ENCODE assay signal across 8 cellular contexts in the genomic region with DNA sequence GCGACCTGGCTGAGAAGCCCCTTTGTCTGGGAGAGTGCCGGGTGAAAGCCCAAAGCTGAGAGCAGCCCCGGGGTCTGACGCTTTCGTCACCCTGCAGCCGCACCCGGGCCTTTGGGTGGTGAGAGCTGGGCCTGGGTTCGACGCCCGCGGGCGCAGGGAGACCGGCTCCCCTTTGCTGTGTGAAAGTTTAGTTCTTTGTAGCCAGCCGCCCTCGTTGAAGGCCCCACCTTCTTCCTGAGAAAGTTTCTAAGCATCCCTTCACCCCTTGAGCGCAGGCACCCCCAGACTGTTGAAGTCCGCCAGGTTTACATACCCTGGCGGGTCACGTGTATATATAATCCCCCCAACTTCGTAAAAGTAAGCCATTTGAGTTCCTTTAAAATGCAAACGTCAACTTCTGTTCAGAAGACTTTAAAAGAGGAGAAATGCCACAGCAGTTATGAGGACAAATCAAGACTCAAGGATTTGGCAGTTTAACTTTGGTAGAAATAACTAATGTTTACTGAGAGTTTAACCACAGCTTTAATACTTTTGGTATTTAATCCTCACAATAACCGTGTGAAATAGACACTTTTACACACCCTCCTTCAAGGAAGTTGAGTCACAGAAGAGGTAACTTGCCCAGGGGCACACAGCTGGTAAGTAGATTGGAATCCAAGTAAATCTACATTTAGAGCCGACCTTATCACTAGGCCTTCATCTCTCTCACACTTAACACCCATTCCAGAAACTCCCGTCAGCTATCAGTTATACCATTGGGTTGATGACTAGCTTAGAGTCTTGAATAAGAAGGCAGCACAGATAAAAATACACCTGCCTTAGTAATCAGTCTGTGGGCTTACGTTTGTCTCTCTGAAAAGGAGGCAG. TPM values are rescaled to one million over a fixed set of nuclear protein-coding genes. Genes with fewer than 3 reads are reported as not detected.
A peak's percentile ranks its signal among the peaks of the same experiment; 100 is the strongest.
DNase-seq lines count a peak whose midpoint lies in the region; ATAC-seq, FAIRE-seq and TF ChIP-seq lines count a peak whose summit lies in the region.

No MANE protein-coding gene starts in this region.

- TF ChIP-seq EP300 in HepG2 (IDR thresholded peaks at IDR 0.05; ENCODE audit: low read depth in 2 of 2, low read length in 2 of 2), result no peak
- TF ChIP-seq EP300 in HepG2 (CRISPR knock-in tag; IDR thresholded peaks at IDR 0.05; ENCODE audit: borderline replicate concordance), result no peak

- no peak overlapping the region; a peak in 1 of 6 replicates for H3K4me3 ChIP-seq in HepG2 (replicated peaks in 1 of 3; ENCODE audit: insufficient read depth in 1 of 3, low read depth in 2 of 3, low read length in 3 of 3)
- peak overlapping the region; percentile 24 to 93 (median 75) for H3K4me3 ChIP-seq in thyroid gland (replicated peaks in 1 of 3)

- ATAC-seq in HepG2 (no peak), HG02870 (IDR thresholded peaks at IDR 0.05; ENCODE audit: unreplicated experiment) (no peak)

- H3K4me3 Mint-ChIP-seq in CD14-positive monocyte, result peak overlapping the region; percentile 80 to 83

- H3K27me3 ChIP-seq in HepG2 (ENCODE audit: control insufficient read depth in 1 of 2, insufficient read depth in 2 of 2, low read length in 2 of 2), result peaks cover 0 to 39% of the 10 kb centered on the region in 2 experiments; a peak in 4 of 5 replicates
- H3K27me3 ChIP-seq in thyroid gland, result no peaks in the 10 kb centered on the region

- H3K79me2 ChIP-seq in HepG2 (ENCODE audit: insufficient read depth, low read length), result no peaks in the 10 kb centered on the region

- DNase-seq in CD14-positive monocyte (ENCODE audit: low spot score), result no peak
- peak; percentile 60 for DNase-seq in HPDE6-E6E7 (ENCODE audit: extremely low spot score)
- DNase-seq in astrocyte of the hippocampus (ENCODE audit: low read depth, low spot score), result peak; percentile 40
- no peak for DNase-seq in HepG2 (ENCODE audit: low spot score)
- no peak for DNase-seq in thyroid gland
- DNase-seq in NCI-H345 (lab: John Stamatoyannopoulos, UW), result no peak
- no peak for DNase-seq in middle frontal gyrus (ENCODE audit: extremely low spot score, low spot score)

- no TSS peak for BruUV-seq in HepG2 (replicated peaks; lab: Mats Ljungman, UMichigan)

- H3K4me1 ChIP-seq in HepG2 (ENCODE audit: insufficient read depth, low read length), result no peaks in the 10 kb centered on the region
- peaks cover 3 to 8% of the 10 kb centered on the region in 2 donors for H3K4me1 ChIP-seq in thyroid gland

- no peak overlapping the region for H2AFZ ChIP-seq in HepG2 (ENCODE audit: low read length)

- intact Hi-C loops in CD14-positive monocyte (cut with micrococcal nuclease) (loop anchor here in 1 of 2 donors (10.0 kb wide), 1 partner anchor 170 kb away; the partner anchor contains the start of gene KIDINS220), HepG2 (cut with micrococcal nuclease; ENCODE audit: unreplicated experiment) (no loop called here), thyroid gland (cut with DNase I) (no loop called here)

- no peaks in the 10 kb centered on the region for H3K9me3 Mint-ChIP-seq in CD14-positive monocyte

- H3K27ac ChIP-seq in HepG2 (ENCODE audit: extremely low read length, insufficient read depth, low read length) (no peak overlapping the region), thyroid gland (peak overlapping the region; percentile 68 to 91 (median 77))

- H3K36me3 ChIP-seq in HepG2 (replicated peaks in 1 of 2; ENCODE audit: control insufficient read depth in 1 of 2, insufficient read depth in 2 of 2, low read length in 2 of 2), result no peaks in the 10 kb centered on the region
- no peaks in the 10 kb centered on the region for H3K36me3 ChIP-seq in thyroid gland

- peak overlapping the region; percentile 44; the same call in 1 of the 2 replicates for H3K4me2 ChIP-seq in HepG2 (ENCODE audit: low read depth, low read length)

- no peak overlapping the region for H3K9ac ChIP-seq in HepG2 (ENCODE audit: insufficient read depth, low read depth, low read length)

- TF ChIP-seq CTCF in CD14-positive monocyte (IDR thresholded peaks at IDR 0.05) (no peak), HepG2 (CRISPR knock-in tag; IDR thresholded peaks at IDR 0.05) (no peak), thyroid gland (IDR thresholded peaks at IDR 0.05) (no peak)

- H3K9me3 ChIP-seq in HepG2 (ENCODE audit: low read length) (no peaks in the 10 kb centered on the region), thyroid gland (no peaks in the 10 kb centered on the region)

- in situ Hi-C loops in HepG2 (cut with HindIII; ENCODE audit: extremely low pct_ligation_motif_present, low pct_unique_long_range_greater_than_20kb), result no loop called here

- WGBS in HepG2 (ENCODE audit: low lambda C conversion rate), result 84% methylated on average over 20 of the region's 25 CpGs
- WGBS in thyroid gland, 2 donors, result 33 to 59% methylated on average over 12 to 20 of the region's 25 CpGs

- CTCF ChIA-PET in HepG2 (lab: Yijun Ruan, JAX; ENCODE audit: low intra/inter-chr PET ratio, low total read pairs), result no interaction called here

- peaks cover 0 to 2% (median 2%) of the 10 kb centered on the region in 3 donors for H3K27me3 Mint-ChIP-seq in CD14-positive monocyte (ENCODE audit: low read depth in 3 of 3)

- H3K36me3 Mint-ChIP-seq in CD14-positive monocyte, result no peaks in the 10 kb centered on the region

- POLR2A ChIA-PET in HepG2 (lab: Yijun Ruan, JAX), result no interaction called here

- FAIRE-seq in HepG2 (lab: Jason Lieb, UNC), result no peak

- TF ChIP-seq POLR2A in HepG2 (IDR thresholded peaks at IDR 0.05; ENCODE audit: insufficient read depth in 1 of 2, low read depth in 2 of 2, low read length in 2 of 2), result no peak
- TF ChIP-seq POLR2A in thyroid gland (IDR thresholded peaks at IDR 0.05), result no peak

- no peak for TF ChIP-seq RAD21 in HepG2 (CRISPR knock-in tag; IDR thresholded peaks at IDR 0.05)

- H3K27ac Mint-ChIP-seq in CD14-positive monocyte, result peak overlapping the region in 6 of 7 donors; percentile 5 to 73 (median 52)

- peaks cover 23% of the 10 kb centered on the region for H3K4me1 Mint-ChIP-seq in CD14-positive monocyte

- no peaks in the 10 kb centered on the region for H4K20me1 ChIP-seq in HepG2 (ENCODE audit: insufficient read depth, low read length)

TF ChIP-seq in HepG2, 621 proteins besides CTCF, POLR2A, EP300 and RAD21 (continues in another document):
- TF ChIP-seq ZNF687 (CRISPR knock-in tag; IDR thresholded peaks at IDR 0.05), result no peak

RNA-seq across cellular contexts. Expression of gene MBOAT2, which starts 1.1 kb away (rescaled TPM):
- polyA plus RNA-seq in CD14-positive monocyte (1 to 10 TPM; 5.1 to 5.5 TPM), HepG2 (2011; rRNA removed) (0.09 and 0.36 TPM in 2 replicates)
- total RNA-seq in HepG2 (2016; rRNA removed; fragmentation: Illumina TruSeq; extraction: Trizol) (0.11 TPM in 2 replicates), thyroid gland (10 to 100 TPM; 20.5 to 42.8 (median 24.4) TPM)
- total RNA-seq in HepG2 (2016; cell fraction: cytosol; rRNA removed; fragmentation: Illumina TruSeq; extraction: Trizol; ENCODE audit: low read depth), result 0.20 and 0.71 TPM in 2 replicates
- 0.22 and 0.40 TPM in 2 replicates for total RNA-seq in HepG2 (2016; cell fraction: insoluble cytoplasmic fraction; rRNA removed; fragmentation: Illumina TruSeq; extraction: Trizol)
- total RNA-seq in HepG2 (2016; cell fraction: membrane; rRNA removed; fragmentation: Illumina TruSeq; extraction: Trizol), result 0.17 and 0.34 TPM in 2 replicates
- 0.09 and 0.31 TPM in 2 replicates for total RNA-seq in HepG2 (2016; cell fraction: nucleus; rRNA removed; fragmentation: Illumina TruSeq; extraction: Trizol)
- 0.01 TPM in 1 of 2 replicates, not detected in the other for polyA plus RNA-seq in HepG2 (2011; cell fraction: cytosol; rRNA removed)
- polyA plus RNA-seq in HepG2 (2011; cell fraction: nucleus; rRNA removed), result 0.24 TPM in 1 of 2 replicates, not detected in the other
- not detected in 2 replicates for polyA plus RNA-seq in HepG2 (2012)
- 0.19 and 0.32 TPM in 2 replicates for polyA plus RNA-seq in HepG2 (2016; cell fraction: cytosol; fragmentation: Illumina TruSeq; extraction: Trizol; ENCODE audit: low read depth)
- polyA plus RNA-seq in HepG2 (2016; cell fraction: insoluble cytoplasmic fraction; fragmentation: Illumina TruSeq; extraction: Trizol; ENCODE audit: low read depth), result 0.08 TPM in 1 of 2 replicates, not detected in the other
- 0.24 and 0.25 TPM in 2 replicates for polyA plus RNA-seq in HepG2 (2016; cell fraction: membrane; fragmentation: Illumina TruSeq; extraction: Trizol; ENCODE audit: low read depth)
- polyA plus RNA-seq in HepG2 (2016; cell fraction: nucleus; fragmentation: Illumina TruSeq; extraction: Trizol; ENCODE audit: insufficient read depth, low read depth), result not detected in 2 replicates
- 0.84 and 7.1 TPM in 2 replicates for polyA minus RNA-seq in HepG2 (2011; rRNA and poly(A)+ RNA removed; ENCODE audit: low replicate concordance)
- polyA minus RNA-seq in HepG2 (2011; cell fraction: cytosol; rRNA and poly(A)+ RNA removed), result not detected in 2 replicates
- polyA minus RNA-seq in HepG2 (2011; cell fraction: nucleus; rRNA and poly(A)+ RNA removed), result 0.37 and 0.39 TPM in 2 replicates

Comparison
In these comparisons a context has a peak if more than half of its experiments do, and no peak if none do; other contexts are left out.
1. DNase-seq: peak in HPDE6-E6E7 (single experiment) and astrocyte of the hippocampus (single experiment); none in CD14-positive monocyte (single experiment), HepG2 (single experiment), thyroid gland (0 of 2), NCI-H345 (single experiment) and middle frontal gyrus (single experiment).
2. H3K4me3 ChIP-seq: peak in thyroid gland (3 of 3); none in HepG2 (0 of 3).
3. RNA of gene MBOAT2, which starts 1.1 kb away (total RNA-seq): 20.5 to 42.8 TPM in thyroid gland; 0.09 to 0.71 TPM in HepG2; every median in the first group is over 10 times any median in the second.